Comparison of ENCODE assay signal across 13 cellular contexts in genomic region chr10:72204296-72204695, GRCh38. TPM values are rescaled to one million over a fixed set of nuclear protein-coding genes. Genes with fewer than 3 reads are reported as not detected.
DNase-seq lines count a peak whose midpoint lies in the region; ATAC-seq and TF ChIP-seq lines count a peak whose summit lies in the region.
"Had no signal": no experiment of that assay in that cellular context is flagged by ENCODE, and none has a peak within 500 bp of the region (broad histone marks: within the 10 kb centered on the region; RNA-seq: fewer than 3 reads in every experiment).

No MANE protein-coding gene starts in this region.

- H3K9me3 ChIP-seq in cardiac muscle cell (ENCODE audit: low read depth) = no peaks in the 10 kb centered on the region
- H3K9me3 ChIP-seq: HAP-1 had no signal

- intact Hi-C loops in Right ventricle myocardium superior (cut with DNase I) = loop anchor here (10.0 kb wide), 1 partner anchor 69 kb away; no protein-coding TSS in a partner anchor

- DNase-seq in cardiac muscle cell (ENCODE audit: low read depth in 1 of 2, low spot score in 1 of 2) (peak in 1 of 2 donors; percentile 4), Right ventricle myocardium superior (no peak), HEK293T (ENCODE audit: extremely low spot score) (peak; percentile 22), fibroblast of peridontal ligament (ENCODE audit: extremely low read depth) (peak; percentile 64), stromal cell of bone marrow (ENCODE audit: low read depth) (peak; percentile 52), NCI-H524 (lab: John Stamatoyannopoulos, UW) (no peak), NCI-H146 (lab: John Stamatoyannopoulos, UW) (no peak)
- DNase-seq: NCI-H1105 treated with DMSO at 0.1 percent for 48 hours, NCI-H1930, NCI-H510A had no signal

- H3K4me3 ChIP-seq in cardiac muscle cell = no peak overlapping the region
- H3K4me3 ChIP-seq: HAP-1 had no signal

- H3K36me3 ChIP-seq in cardiac muscle cell = peaks cover 8% of the 10 kb centered on the region
- H3K36me3 ChIP-seq: HAP-1 had no signal

- ATAC-seq in Right ventricle myocardium superior (ENCODE audit: poor library complexity) (no peak), HG02759 (IDR thresholded peaks at IDR 0.05; ENCODE audit: unreplicated experiment) (no peak)

- CTCF ChIA-PET in HEK293T (lab: Yijun Ruan, JAX) = interaction anchor here (0.8 to 1.0 kb wide), 2 partner anchors 156 to 359 kb away, joined by 3 to 5 read pairs; no protein-coding TSS in a partner anchor

- H3K27ac ChIP-seq in cardiac muscle cell = peak overlapping the region; percentile 73
- H3K27ac ChIP-seq: C4-2B had no signal

- H3K4me1 ChIP-seq in cardiac muscle cell (ENCODE audit: low read depth) = peaks cover 9% of the 10 kb centered on the region

- POLR2A ChIA-PET in HEK293T (lab: Yijun Ruan, JAX) = interaction anchor here (0.7 kb wide), 1 partner anchor 71 kb away, joined by 3 read pairs; no protein-coding TSS in a partner anchor

- no peak for TF ChIP-seq CTCF in cardiac muscle cell (IDR thresholded peaks at IDR 0.05; ENCODE audit: low read depth, low read length)

- no peaks in the 10 kb centered on the region for H3K27me3 ChIP-seq in cardiac muscle cell

TF ChIP-seq in HEK293T, 16 proteins besides CTCF, POLR2A, EP300 and RAD21:
- TF ChIP-seq BHLHE40 (IDR thresholded peaks at IDR 0.05; ENCODE audit: borderline replicate concordance) = no peak
- TF ChIP-seq LEF1 (IDR thresholded peaks at IDR 0.05; ENCODE audit: borderline replicate concordance) = no peak
- TF ChIP-seq PKNOX1 (IDR thresholded peaks at IDR 0.05) = peak; percentile 52; the same call in 1 of the 2 replicates
- no peak for TF ChIP-seq SP1 (IDR thresholded peaks at IDR 0.05)
- TF ChIP-seq FOXK2 (IDR thresholded peaks at IDR 0.05) = no peak
- TF ChIP-seq NFRKB (IDR thresholded peaks at IDR 0.05) = no peak
- peak; percentile 88 for TF ChIP-seq CTBP1 (IDR thresholded peaks at IDR 0.05; ENCODE audit: borderline replicate concordance)

RNA-seq across cellular contexts. Expression of gene ANAPC16, which starts 11.5 kb away (rescaled TPM):
- total RNA-seq in cardiac muscle cell (92.2 and 103 TPM in 2 replicates), Right ventricle myocardium superior (242 TPM)
- polyA plus RNA-seq in cardiac muscle cell = 242 and 283 TPM in 2 replicates

RNA-seq across cellular contexts. Expression of gene ASCC1, which starts 11.8 kb away (rescaled TPM):
- total RNA-seq in cardiac muscle cell = 41.3 and 47.9 TPM in 2 replicates
- polyA plus RNA-seq in cardiac muscle cell = 58.4 and 61.0 TPM in 2 replicates
- total RNA-seq in Right ventricle myocardium superior = 32.0 TPM

Comparison
In these comparisons a context has a peak if more than half of its experiments do, and no peak if none do; other contexts are left out.
1. DNase-seq: peak in HEK293T (single experiment), fibroblast of peridontal ligament (single experiment) and stromal cell of bone marrow (single experiment); none in Right ventricle myocardium superior (single experiment), NCI-H524 (0 of 2) and NCI-H146 (single experiment).